In genomic region chr5:67209141-67209771, GRCh38 we compare ENCODE assay signal across 8 cellular contexts. TPM values are rescaled to one million over a fixed set of nuclear protein-coding genes. Genes with fewer than 3 reads are reported as not detected.
DNase-seq lines count a peak whose midpoint lies in the region; ATAC-seq and TF ChIP-seq lines count a peak whose summit lies in the region.

No MANE protein-coding gene starts in this region.

- H3K27ac ChIP-seq in HL-60 (replicated peaks) = no peak overlapping the region

- no peak overlapping the region for H3K4me3 Mint-ChIP-seq in stimulated activated memory B cell treated with anti-CD40 and anti-IgM and Interleukin-4, amounts not matched to agents 10 μg/mL and 1 μg/mL and 100 μg/mL, for 72 hours

- ATAC-seq in GM18520 (IDR thresholded peaks at IDR 0.05; ENCODE audit: unreplicated experiment) = peak; percentile 22
- peak; percentile 57 for ATAC-seq in stimulated activated memory B cell treated with anti-CD40 and anti-IgM and Interleukin-4, amounts not matched to agents 10 μg/mL and 1 μg/mL and 100 μg/mL, for 72 hours

- CTCF ChIA-PET in AG04449 (lab: Yijun Ruan, JAX) = interaction anchor here (0.6 to 9.4 kb wide), 25 partner anchors 9 to 1044 kb away, joined by 3 to 183 read pairs (median 4); partner anchors contain the start of gene CD180

- no peaks in the 10 kb centered on the region for H3K27me3 Mint-ChIP-seq in stimulated activated memory B cell treated with anti-CD40 and anti-IgM and Interleukin-4, amounts not matched to agents 10 μg/mL and 1 μg/mL and 100 μg/mL, for 72 hours

- DNase-seq in AG04449 (ENCODE audit: low read depth, low spot score) = no peak
- DNase-seq in HL-60 (ENCODE audit: low read depth in 1 of 2, low spot score in 1 of 2) = peak; percentile 23 to 44
- peak; percentile 78 for DNase-seq in NCI-H82 (lab: John Stamatoyannopoulos, UW)
- DNase-seq in activated CD4-positive, alpha-beta T cell treated with anti-CD3 and anti-CD28 coated beads, Interleukin-2, amount 50 U/mL, for 4 hours = peak; percentile 36 to 42
- DNase-seq in effector CD4-positive, alpha-beta T cell = peak; percentile 60
- peak; percentile 76 to 91 for DNase-seq in lung microvascular endothelial cell (ENCODE audit: low read depth in 2 of 2)

- H3K4me3 ChIP-seq in AG04449 (ENCODE audit: low read depth, low read length) (no peak overlapping the region), HL-60 (replicated peaks; ENCODE audit: insufficient read depth, low read length) (no peak overlapping the region)

- H3K36me3 Mint-ChIP-seq in stimulated activated memory B cell treated with anti-CD40 and anti-IgM and Interleukin-4, amounts not matched to agents 10 μg/mL and 1 μg/mL and 100 μg/mL, for 72 hours = no peaks in the 10 kb centered on the region

- TF ChIP-seq CTCF in AG04449 (IDR thresholded peaks at IDR 0.05; ENCODE audit: insufficient read depth, low read length, missing control alignments) = peak; percentile 50
- TF ChIP-seq CTCF in HL-60 (IDR thresholded peaks at IDR 0.05; ENCODE audit: insufficient read depth, low read length) = peak; percentile 1

- H3K4me1 Mint-ChIP-seq in stimulated activated memory B cell treated with anti-CD40 and anti-IgM and Interleukin-4, amounts not matched to agents 10 μg/mL and 1 μg/mL and 100 μg/mL, for 72 hours = peaks cover 59% of the 10 kb centered on the region

- H3K27me3 ChIP-seq in HL-60 (ENCODE audit: insufficient read depth, poor library complexity, severe bottlenecking) = no peaks in the 10 kb centered on the region

- H3K9me3 Mint-ChIP-seq in stimulated activated memory B cell treated with anti-CD40 and anti-IgM and Interleukin-4, amounts not matched to agents 10 μg/mL and 1 μg/mL and 100 μg/mL, for 72 hours = no peaks in the 10 kb centered on the region

- POLR2A ChIA-PET in AG04449 (lab: Yijun Ruan, JAX) = no interaction called here

- peak overlapping the region; percentile 33 for H3K27ac Mint-ChIP-seq in stimulated activated memory B cell treated with anti-CD40 and anti-IgM and Interleukin-4, amounts not matched to agents 10 μg/mL and 1 μg/mL and 100 μg/mL, for 72 hours

RNA-seq across cellular contexts. Expression of gene CD180, which starts 12.7 kb away (rescaled TPM):
- under 0.01 TPM in 2 replicates for total RNA-seq in lung microvascular endothelial cell
